Comparison of ENCODE assay signal across 20 cellular contexts in genomic region chr9:122168356-122168755, GRCh38. TPM values are rescaled to one million over a fixed set of nuclear protein-coding genes. Genes with fewer than 3 reads are reported as not detected.
"Had no signal": no experiment of that assay in that cellular context is flagged by ENCODE, and none has a peak within 500 bp of the region (broad histone marks: within the 10 kb centered on the region; RNA-seq: fewer than 3 reads in every experiment).

No MANE protein-coding gene starts in this region.

- H3K4me3 ChIP-seq: adrenal gland, esophagus squamous epithelium, left lung, right atrium auricular region, thyroid gland had no signal

- H3K27ac ChIP-seq: adrenal gland, esophagus squamous epithelium, left lung, right atrium auricular region, thyroid gland had no signal

- DNase-seq: activated B cell treated with CpG ODN at 0.5 μM for 24 hours; activated CD4-positive, alpha-beta T cell treated with anti-CD3 and anti-CD28 coated beads for 4 hours; activated CD4-positive, alpha-beta T cell treated with anti-CD3 and anti-CD28 coated beads, Interleukin-2, amount 50 U/mL, for 48 hours; activated CD8-positive, alpha-beta memory T cell treated with anti-CD3 and anti-CD28 coated beads, Interleukin-2, amount 50 U/mL, for 48 hours; activated naive CD4-positive, alpha-beta T cell; activated T-cell treated with anti-CD3 and anti-CD28 coated beads, Interleukin-2, amount 50 U/mL, for 4 hours; adrenal gland; esophagus squamous epithelium; kidney; left lung; stimulated activated CD4-positive, alpha-beta T cell treated with anti-CD3 and anti-CD28 coated beads, Interleukin-1b, Interleukin-23, amount 100 ng/mL, for 48 hours; substantia nigra; thyroid gland had no signal

- H3K36me3 ChIP-seq: adrenal gland, esophagus squamous epithelium, left lung, right atrium auricular region, thyroid gland had no signal

- H3K4me1 ChIP-seq: adrenal gland, esophagus squamous epithelium, left lung, right atrium auricular region, thyroid gland had no signal

- H3K9me3 ChIP-seq: adrenal gland, esophagus squamous epithelium, left lung, right atrium auricular region, thyroid gland had no signal

- ATAC-seq: activated T-cell treated with anti-CD3 and anti-CD28 coated beads, Interleukin-2, amount 50 U/mL, for 4 hours; left lung; natural killer cell treated with Interleukin-12 subunit alpha and Interleukin-12 subunit beta and Interleukin-15 and Interleukin-18, amount 100 ng/mL, for 72 hours had no signal

- H3K27me3 ChIP-seq: adrenal gland, right atrium auricular region, thyroid gland had no signal

RNA-seq across cellular contexts. Expression of gene MORN5, which starts 8.6 kb away (rescaled TPM):
- total RNA-seq: activated B cell treated with CpG ODN at 0.5 μM for 24 hours; activated CD8-positive, alpha-beta memory T cell treated with anti-CD3 and anti-CD28 coated beads for 36 hours; activated T-cell treated with anti-CD3 and anti-CD28 coated beads, Interleukin-2, amount 50 U/mL, for 4 hours; activated T-helper 2 cell treated with anti-CD3 and anti-CD28 coated beads, Interferon-gamma antibody, Interleukin-2, Interleukin-4, amounts not matched to agents 10 μg/mL and 5 μg/mL and 100 μg/mL, durations not matched to agents 14 hours and 24 hours and 36 hours; astrocyte; esophagus squamous epithelium; natural killer cell treated with Interleukin-12 subunit alpha and Interleukin-12 subunit beta and Interleukin-15 and Interleukin-18, amount 100 ng/mL, for 72 hours; osteocyte; right atrium auricular region; skeletal muscle tissue; thyroid gland had no signal
